In the genomic region with DNA sequence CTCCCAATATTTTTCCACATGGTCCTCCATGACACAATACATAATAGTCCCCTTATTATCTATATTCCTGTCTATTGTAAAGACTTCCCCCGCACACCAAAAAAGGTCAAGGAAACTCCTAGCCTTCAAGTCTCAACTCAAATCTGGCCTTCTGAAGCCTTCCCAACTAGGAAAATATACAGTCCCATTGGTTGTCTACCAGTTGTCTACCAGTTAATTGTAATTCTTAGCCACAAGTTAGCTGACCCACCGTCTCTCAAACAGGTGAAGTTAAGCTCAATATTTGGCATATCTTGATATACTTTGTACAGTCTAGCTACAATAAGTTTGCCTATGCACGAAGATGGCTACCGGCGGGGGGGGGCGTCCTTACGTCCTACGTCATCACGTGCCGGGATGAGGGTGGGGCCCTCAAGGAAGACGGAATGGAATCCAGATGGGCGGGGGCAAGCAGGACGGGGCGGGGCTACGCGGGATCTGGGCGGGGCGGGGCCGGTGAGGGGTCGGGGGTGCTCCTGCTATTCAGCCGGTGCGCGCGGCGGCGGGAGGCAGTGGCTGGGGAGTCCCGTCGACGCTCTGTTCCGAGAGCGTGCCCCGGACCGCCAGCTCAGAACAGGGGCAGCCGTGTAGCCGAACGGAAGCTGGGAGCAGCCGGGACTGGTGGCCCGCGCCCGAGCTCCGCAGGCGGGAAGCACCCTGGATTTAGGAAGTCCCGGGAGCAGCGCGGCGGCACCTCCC, we compare ENCODE assay signal across 8 cellular contexts. TPM values are rescaled to one million over a fixed set of nuclear protein-coding genes. Genes with fewer than 3 reads are reported as not detected.
DNase-seq lines count a peak whose midpoint lies in the region; ATAC-seq and TF ChIP-seq lines count a peak whose summit lies in the region.

A gene (plus strand): TSS at position 551 of the 738 bp plus-strand sequence. CDS start 613 bp downstream, outside the sequence.

- peak within 1 kb of the TSS; percentile 87 to 96 (median 94) for H3K4me3 ChIP-seq in liver (ENCODE audit: low read depth in 1 of 3, low read length in 3 of 3)

- peak; percentile 44 for ATAC-seq in GM18873 (IDR thresholded peaks at IDR 0.05; ENCODE audit: low FRiP score, unreplicated experiment)
- ATAC-seq in HG03139 (IDR thresholded peaks at IDR 0.05; ENCODE audit: unreplicated experiment): peak; percentile 57

- no peaks in the 10 kb centered on the region for H3K36me3 ChIP-seq in liver (ENCODE audit: control insufficient read depth in 4 of 4, insufficient read depth in 3 of 4, low read depth in 1 of 4, low read length in 3 of 4)

- 3% methylated on average over 46 of the region's 46 CpGs for WGBS in liver

- H3K27me3 ChIP-seq in liver (ENCODE audit: control insufficient read depth in 4 of 4, insufficient read depth in 4 of 4, low read length in 3 of 4): no peaks in the 10 kb centered on the region

- H3K4me1 ChIP-seq in liver (ENCODE audit: control insufficient read depth in 4 of 4, insufficient read depth in 4 of 4, low read length in 3 of 4): peaks cover 0 to 13% (median 3%) of the 10 kb centered on the region in 4 donors

- TF ChIP-seq CTCF in liver (IDR thresholded peaks at IDR 0.05; ENCODE audit: low read depth, low read length, missing input control): no peak

- peak; percentile 96 for DNase-seq in AG08395 (ENCODE audit: low spot score)
- DNase-seq in NCI-H524 (lab: John Stamatoyannopoulos, UW): peak; percentile 42 to 86
- peak; percentile 90 for DNase-seq in activated CD4-positive, alpha-beta T cell treated with anti-CD3 and anti-CD28 coated beads, Interleukin-2, amount 50 U/mL, for 1 hour
- peak; percentile 98 for DNase-seq in dermis blood vessel endothelial cell
- DNase-seq in stimulated activated CD4-positive, alpha-beta T cell treated with anti-CD3 and anti-CD28 coated beads, Interleukin-4, amount 100 ng/mL, for 24 hours: peak; percentile 93

- no peaks in the 10 kb centered on the region for H3K9me3 ChIP-seq in liver (ENCODE audit: control insufficient read depth in 4 of 4, low read length in 3 of 4)

- TF ChIP-seq RAD21 in liver (IDR thresholded peaks at IDR 0.05): peak in 1 of 2 donors; percentile 34

- H3K9ac ChIP-seq in liver (ENCODE audit: low read depth in 1 of 2, low read length in 2 of 2): peak within 1 kb of the TSS; percentile 85 to 89

- H3K27ac ChIP-seq in liver (ENCODE audit: low read depth in 1 of 2, low read length in 2 of 2): peak within 1 kb of the TSS; percentile 95 to 97

TF ChIP-seq in liver, 16 proteins besides CTCF, POLR2A, EP300 and RAD21:
- TF ChIP-seq HNF4G (IDR thresholded peaks at IDR 0.05): no peak
- TF ChIP-seq FOXA1 (IDR thresholded peaks at IDR 0.05): no peak
- TF ChIP-seq, protein P1, sequence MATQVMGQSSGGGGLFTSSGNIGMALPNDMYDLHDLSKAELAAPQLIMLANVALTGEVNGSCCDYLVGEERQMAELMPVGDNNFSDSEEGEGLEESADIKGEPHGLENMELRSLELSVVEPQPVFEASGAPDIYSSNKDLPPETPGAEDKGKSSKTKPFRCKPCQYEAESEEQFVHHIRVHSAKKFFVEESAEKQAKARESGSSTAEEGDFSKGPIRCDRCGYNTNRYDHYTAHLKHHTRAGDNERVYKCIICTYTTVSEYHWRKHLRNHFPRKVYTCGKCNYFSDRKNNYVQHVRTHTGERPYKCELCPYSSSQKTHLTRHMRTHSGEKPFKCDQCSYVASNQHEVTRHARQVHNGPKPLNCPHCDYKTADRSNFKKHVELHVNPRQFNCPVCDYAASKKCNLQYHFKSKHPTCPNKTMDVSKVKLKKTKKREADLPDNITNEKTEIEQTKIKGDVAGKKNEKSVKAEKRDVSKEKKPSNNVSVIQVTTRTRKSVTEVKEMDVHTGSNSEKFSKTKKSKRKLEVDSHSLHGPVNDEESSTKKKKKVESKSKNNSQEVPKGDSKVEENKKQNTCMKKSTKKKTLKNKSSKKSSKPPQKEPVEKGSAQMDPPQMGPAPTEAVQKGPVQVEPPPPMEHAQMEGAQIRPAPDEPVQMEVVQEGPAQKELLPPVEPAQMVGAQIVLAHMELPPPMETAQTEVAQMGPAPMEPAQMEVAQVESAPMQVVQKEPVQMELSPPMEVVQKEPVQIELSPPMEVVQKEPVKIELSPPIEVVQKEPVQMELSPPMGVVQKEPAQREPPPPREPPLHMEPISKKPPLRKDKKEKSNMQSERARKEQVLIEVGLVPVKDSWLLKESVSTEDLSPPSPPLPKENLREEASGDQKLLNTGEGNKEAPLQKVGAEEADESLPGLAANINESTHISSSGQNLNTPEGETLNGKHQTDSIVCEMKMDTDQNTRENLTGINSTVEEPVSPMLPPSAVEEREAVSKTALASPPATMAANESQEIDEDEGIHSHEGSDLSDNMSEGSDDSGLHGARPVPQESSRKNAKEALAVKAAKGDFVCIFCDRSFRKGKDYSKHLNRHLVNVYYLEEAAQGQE (IDR thresholded peaks at IDR 0.05): peak; percentile 58
- peak; percentile 10 to 28 for TF ChIP-seq HNF4A (conservative IDR thresholded peaks at IDR 0.05)
- TF ChIP-seq YY1 (IDR thresholded peaks at IDR 0.05): peak; percentile 96
- peak in 1 of 2 donors; percentile 29 for TF ChIP-seq RXRA (IDR thresholded peaks at IDR 0.05)
- peak; percentile 23 for TF ChIP-seq SP1 (IDR thresholded peaks at IDR 0.05)
- TF ChIP-seq, protein P2, sequence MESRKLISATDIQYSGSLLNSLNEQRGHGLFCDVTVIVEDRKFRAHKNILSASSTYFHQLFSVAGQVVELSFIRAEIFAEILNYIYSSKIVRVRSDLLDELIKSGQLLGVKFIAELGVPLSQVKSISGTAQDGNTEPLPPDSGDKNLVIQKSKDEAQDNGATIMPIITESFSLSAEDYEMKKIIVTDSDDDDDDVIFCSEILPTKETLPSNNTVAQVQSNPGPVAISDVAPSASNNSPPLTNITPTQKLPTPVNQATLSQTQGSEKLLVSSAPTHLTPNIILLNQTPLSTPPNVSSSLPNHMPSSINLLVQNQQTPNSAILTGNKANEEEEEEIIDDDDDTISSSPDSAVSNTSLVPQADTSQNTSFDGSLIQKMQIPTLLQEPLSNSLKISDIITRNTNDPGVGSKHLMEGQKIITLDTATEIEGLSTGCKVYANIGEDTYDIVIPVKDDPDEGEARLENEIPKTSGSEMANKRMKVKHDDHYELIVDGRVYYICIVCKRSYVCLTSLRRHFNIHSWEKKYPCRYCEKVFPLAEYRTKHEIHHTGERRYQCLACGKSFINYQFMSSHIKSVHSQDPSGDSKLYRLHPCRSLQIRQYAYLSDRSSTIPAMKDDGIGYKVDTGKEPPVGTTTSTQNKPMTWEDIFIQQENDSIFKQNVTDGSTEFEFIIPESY (IDR thresholded peaks at IDR 0.05): peak; percentile 50
- TF ChIP-seq, protein P3, sequence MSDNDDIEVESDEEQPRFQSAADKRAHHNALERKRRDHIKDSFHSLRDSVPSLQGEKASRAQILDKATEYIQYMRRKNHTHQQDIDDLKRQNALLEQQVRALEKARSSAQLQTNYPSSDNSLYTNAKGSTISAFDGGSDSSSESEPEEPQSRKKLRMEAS (IDR thresholded peaks at IDR 0.05): peak; percentile 57
- TF ChIP-seq TAF1 (conservative IDR thresholded peaks at IDR 0.05): peak; percentile 56

RNA-seq across cellular contexts. Expression of the gene that starts here (rescaled TPM):
- total RNA-seq in dermis blood vessel endothelial cell (142 and 189 TPM in 2 replicates), liver (10 to 100 TPM; 29.7 to 61.2 TPM)
- 10 to 100 TPM in 1 of 2 donors, 1 to 10 TPM in 1; 9.9 to 10.4 TPM for polyA plus RNA-seq in liver

Comparison
In these comparisons a context has a peak if more than half of its experiments do, and no peak if none do; other contexts are left out.
1. Peak in every context shown above with its lines: DNase-seq, ATAC-seq, H3K4me3 ChIP-seq and H3K27ac ChIP-seq.